ENCODE assay signal across 20 cellular contexts in genomic region chr11:131588057-131588456, GRCh38.
DNase-seq lines count a peak whose midpoint lies in the region; ATAC-seq and TF ChIP-seq lines count a peak whose summit lies in the region.
"Had no signal": no experiment of that assay in that cellular context is flagged by ENCODE, and none has a peak within 500 bp of the region (broad histone marks: within the 10 kb centered on the region; RNA-seq: fewer than 3 reads in every experiment).

No MANE protein-coding gene starts in this region.

- no peak for ATAC-seq in SK-N-SH treated with all-trans-retinoic acid at 6 μM for 48 hours
- ATAC-seq: A549; CD8-positive, alpha-beta T cell had no signal

- no peak for TF ChIP-seq RAD21 in SK-N-SH (IDR thresholded peaks at IDR 0.05; ENCODE audit: low read length)

- no peak for TF ChIP-seq EP300 in SK-N-SH (IDR thresholded peaks at IDR 0.05; ENCODE audit: borderline replicate concordance in 1 of 2, low read depth in 1 of 2, low read length in 1 of 2)

- no peak for TF ChIP-seq CTCF in SK-N-SH (IDR thresholded peaks at IDR 0.05)
- TF ChIP-seq CTCF in dorsolateral prefrontal cortex (IDR thresholded peaks at IDR 0.05 in 54 of 56, conservative IDR thresholded peaks at IDR 0.05 in 2 of 56; ENCODE audit: low read depth in 1 of 56, partially characterized antibody in 56 of 56): no peak
- TF ChIP-seq CTCF in colonic mucosa (IDR thresholded peaks at IDR 0.05): no peak

- intact Hi-C loops in dorsolateral prefrontal cortex (cut with DNase I): loop anchor here in 1 of 2 donors (10.0 kb wide), 1 partner anchor 213 kb away; the partner anchor contains the start of gene NTM
- intact Hi-C loops in colonic mucosa (cut with DNase I): no loop called here
- intact Hi-C loops in activated CD4-positive, alpha-beta memory T cell treated with anti-CD3 and anti-CD28 coated beads for 36 hours (cut with micrococcal nuclease): no loop called here

- H3K27ac ChIP-seq in SK-N-SH (ENCODE audit: low read depth in 2 of 2, low read length in 1 of 2) (no peak overlapping the region), dorsolateral prefrontal cortex (peak overlapping the region in 34 of 59 donors; percentile 5 to 100 (median 98)), layer of hippocampus (ENCODE audit: low read depth, low read length) (peak overlapping the region; percentile 23), temporal lobe (ENCODE audit: low read depth, low read length) (peak overlapping the region; percentile 21), colonic mucosa (no peak overlapping the region)
- H3K27ac ChIP-seq: 22Rv1; A549; BLaER1 treated with 17β-estradiol and CSF1 and Interleukin-3, amounts not matched to agents 10 nM and 100 nM; C4-2B had no signal

- POLR2A ChIA-PET in SK-N-SH (lab: Yijun Ruan, JAX): no interaction called here
- POLR2A ChIA-PET in activated CD4-positive, alpha-beta memory T cell treated with anti-CD3 and anti-CD28 coated beads for 36 hours (lab: Charles Lee): no interaction called here

- H3K9ac ChIP-seq in SK-N-SH (no peak overlapping the region), colonic mucosa (ENCODE audit: low read depth in 2 of 2, low read length in 2 of 2) (no peak overlapping the region)
- H3K9ac ChIP-seq: BLaER1 treated with 17β-estradiol and CSF1 and Interleukin-3, amounts not matched to agents 10 nM and 100 nM had no signal

- H3K4me2 ChIP-seq in SK-N-SH: no peak overlapping the region
- H3K4me2 ChIP-seq: A549; BLaER1 treated with 17β-estradiol and CSF1 and Interleukin-3, amounts not matched to agents 10 nM and 100 nM had no signal

- H3K4me3 ChIP-seq in SK-N-SH (ENCODE audit: low read depth in 2 of 2, low read length in 1 of 2): no peak overlapping the region
- no peak overlapping the region for H3K4me3 ChIP-seq in dorsolateral prefrontal cortex
- H3K4me3 ChIP-seq in colonic mucosa: no peak overlapping the region
- H3K4me3 ChIP-seq: A549; BLaER1 treated with 17β-estradiol and CSF1 and Interleukin-3, amounts not matched to agents 10 nM and 100 nM had no signal

- H3K9me3 Mint-ChIP-seq in activated CD4-positive, alpha-beta memory T cell treated with anti-CD3 and anti-CD28 coated beads for 36 hours: peaks cover 15% of the 10 kb centered on the region

- CTCF ChIA-PET in SK-N-SH (lab: Yijun Ruan, JAX): no interaction called here
- CTCF ChIA-PET in activated CD4-positive, alpha-beta memory T cell treated with anti-CD3 and anti-CD28 coated beads for 36 hours (lab: Charles Lee): no interaction called here

- no peaks in the 10 kb centered on the region for H3K36me3 ChIP-seq in SK-N-SH (replicated peaks in 1 of 2; ENCODE audit: control insufficient read depth in 1 of 2, insufficient read depth in 2 of 2, low read length in 1 of 2)
- no peaks in the 10 kb centered on the region for H3K36me3 ChIP-seq in colonic mucosa
- H3K36me3 ChIP-seq: BLaER1 treated with 17β-estradiol and CSF1 and Interleukin-3, amounts not matched to agents 10 nM and 100 nM had no signal

- H3K79me2 ChIP-seq in SK-N-SH (ENCODE audit: insufficient read depth): no peaks in the 10 kb centered on the region

- no peaks in the 10 kb centered on the region for H3K36me3 Mint-ChIP-seq in activated CD4-positive, alpha-beta memory T cell treated with anti-CD3 and anti-CD28 coated beads for 36 hours
- H3K36me3 Mint-ChIP-seq: CD8-positive, alpha-beta T cell had no signal

- H3K9me3 ChIP-seq in SK-N-SH (no peaks in the 10 kb centered on the region), colonic mucosa (no peaks in the 10 kb centered on the region)
- H3K9me3 ChIP-seq: A549, Caco-2 had no signal

- H3K27me3 Mint-ChIP-seq in activated CD4-positive, alpha-beta memory T cell treated with anti-CD3 and anti-CD28 coated beads for 36 hours: peaks cover 3% of the 10 kb centered on the region

- H3K27me3 ChIP-seq in SK-N-SH (ENCODE audit: insufficient read depth) (no peaks in the 10 kb centered on the region), dorsolateral prefrontal cortex (no peaks in the 10 kb centered on the region), layer of hippocampus (ENCODE audit: control insufficient read depth, insufficient read depth, low read length) (no peaks in the 10 kb centered on the region), colonic mucosa (no peaks in the 10 kb centered on the region)
- H3K27me3 ChIP-seq: BLaER1 treated with 17β-estradiol and CSF1 and Interleukin-3, amounts not matched to agents 10 nM and 100 nM had no signal

- no peaks in the 10 kb centered on the region for H3F3A ChIP-seq in SK-N-SH (replicated peaks; ENCODE audit: insufficient read depth)

- no peak overlapping the region for H2AFZ ChIP-seq in SK-N-SH (ENCODE audit: low read depth)

- H3K27ac Mint-ChIP-seq in activated CD4-positive, alpha-beta memory T cell treated with anti-CD3 and anti-CD28 coated beads for 36 hours: no peak overlapping the region
- H3K27ac Mint-ChIP-seq: B cell; CD4-positive, alpha-beta T cell; CD8-positive, alpha-beta T cell had no signal

- H3K4me3 Mint-ChIP-seq in activated CD4-positive, alpha-beta memory T cell treated with anti-CD3 and anti-CD28 coated beads for 36 hours: no peak overlapping the region
- H3K4me3 Mint-ChIP-seq: B cell; CD4-positive, alpha-beta T cell; CD8-positive, alpha-beta T cell had no signal

- DNase-seq in SK-N-SH (no peak), dorsolateral prefrontal cortex (no peak), colonic mucosa (no peak)
- no peak for DNase-seq in activated CD4-positive, alpha-beta memory T cell treated with anti-CD3 and anti-CD28 coated beads for 36 hours
- no peak for DNase-seq in activated CD4-positive, alpha-beta T cell treated with anti-CD3 and anti-CD28 coated beads for 48 hours
- DNase-seq: AML-193; Caco-2; Calu3; CD4-positive, alpha-beta T cell; CD8-positive, alpha-beta T cell; DMS79 treated with DMSO at 0.1 percent for 48 hours; GF-D8 had no signal

- H3K4me1 Mint-ChIP-seq in activated CD4-positive, alpha-beta memory T cell treated with anti-CD3 and anti-CD28 coated beads for 36 hours (ENCODE audit: low read depth): no peaks in the 10 kb centered on the region
- H3K4me1 Mint-ChIP-seq: B cell had no signal

- no peaks in the 10 kb centered on the region for H3K9me2 ChIP-seq in SK-N-SH

- H3K4me1 ChIP-seq in SK-N-SH (ENCODE audit: control insufficient read depth in 1 of 2, insufficient read depth in 2 of 2, low read depth in 1 of 2, low read length in 1 of 2): no peaks in the 10 kb centered on the region
- no peaks in the 10 kb centered on the region for H3K4me1 ChIP-seq in colonic mucosa
- H3K4me1 ChIP-seq: A549, Caco-2 had no signal

- WGBS in SK-N-SH (ENCODE audit: low lambda C conversion rate): 12% methylated on average over 3 of the region's 3 CpGs

- H4K20me1 ChIP-seq in SK-N-SH (ENCODE audit: insufficient read depth): no peaks in the 10 kb centered on the region
- H4K20me1 ChIP-seq: BLaER1 treated with 17β-estradiol and CSF1 and Interleukin-3, amounts not matched to agents 10 nM and 100 nM had no signal

TF ChIP-seq in SK-N-SH treated with all-trans-retinoic acid at 6 μM for 48 hours, 23 proteins besides CTCF, POLR2A, EP300 and RAD21:
- TF ChIP-seq CSRNP3 (CRISPR knock-in tag; IDR thresholded peaks at IDR 0.05) (no peak), ZNF565 (CRISPR knock-in tag; conservative IDR thresholded peaks at IDR 0.05; ENCODE audit: low read depth) (peak; percentile 95)

TF ChIP-seq in SK-N-SH, 30 proteins besides CTCF, POLR2A, EP300 and RAD21:
- no peak for TF ChIP-seq TEAD4 (IDR thresholded peaks at IDR 0.05; ENCODE audit: borderline replicate concordance, insufficient read depth)
- no peak for TF ChIP-seq RCOR1 (IDR thresholded peaks at IDR 0.05; ENCODE audit: low read length)
- no peak for TF ChIP-seq YY1 (IDR thresholded peaks at IDR 0.05; ENCODE audit: low read depth)
- TF ChIP-seq RFX5 (IDR thresholded peaks at IDR 0.05; ENCODE audit: low read length): no peak
- no peak for TF ChIP-seq TAF1 (IDR thresholded peaks at IDR 0.05; ENCODE audit: borderline replicate concordance, low read depth, low read length)
- no peak for TF ChIP-seq USF1 (IDR thresholded peaks at IDR 0.05; ENCODE audit: borderline replicate concordance, low read depth)
- TF ChIP-seq NFIC (IDR thresholded peaks at IDR 0.05; ENCODE audit: borderline replicate concordance): no peak
- no peak for TF ChIP-seq POLR2AphosphoS5 (IDR thresholded peaks at IDR 0.05; ENCODE audit: low read depth, low read length)
- TF ChIP-seq JUND (IDR thresholded peaks at IDR 0.05): no peak
- no peak for TF ChIP-seq CHD2 (IDR thresholded peaks at IDR 0.05; ENCODE audit: low read length, partially characterized antibody)
- TF ChIP-seq USF2 (IDR thresholded peaks at IDR 0.05; ENCODE audit: borderline replicate concordance, low read depth, low read length): no peak

Comparison
In these comparisons a context has a peak if more than half of its experiments do, and no peak if none do; other contexts are left out.
1. H3K27ac ChIP-seq: peak in dorsolateral prefrontal cortex (34 of 59), layer of hippocampus (single experiment) and temporal lobe (single experiment); none in SK-N-SH (0 of 2) and colonic mucosa (single experiment).